Comparison of ENCODE assay signal across 8 cellular contexts in genomic region chr4:162285753-162286152, GRCh38.
"Had no signal": no experiment of that assay in that cellular context is flagged by ENCODE, and none has a peak within 500 bp of the region (broad histone marks: within the 10 kb centered on the region; RNA-seq: fewer than 3 reads in every experiment).

No MANE protein-coding gene starts in this region.

- DNase-seq: GM23248, GOT3, H7, HFFc6, IMR-90 had no signal

- H3K4me3 ChIP-seq: GM23248, HAP-1, K562 had no signal

- H3K27ac ChIP-seq: GM23248 had no signal

- ATAC-seq: HCT116, K562 had no signal

- H3K4me1 ChIP-seq: HAP-1 had no signal

- H3K9me3 ChIP-seq: HAP-1 had no signal
